Comparison of ENCODE assay signal across 27 cellular contexts in the genomic region with DNA sequence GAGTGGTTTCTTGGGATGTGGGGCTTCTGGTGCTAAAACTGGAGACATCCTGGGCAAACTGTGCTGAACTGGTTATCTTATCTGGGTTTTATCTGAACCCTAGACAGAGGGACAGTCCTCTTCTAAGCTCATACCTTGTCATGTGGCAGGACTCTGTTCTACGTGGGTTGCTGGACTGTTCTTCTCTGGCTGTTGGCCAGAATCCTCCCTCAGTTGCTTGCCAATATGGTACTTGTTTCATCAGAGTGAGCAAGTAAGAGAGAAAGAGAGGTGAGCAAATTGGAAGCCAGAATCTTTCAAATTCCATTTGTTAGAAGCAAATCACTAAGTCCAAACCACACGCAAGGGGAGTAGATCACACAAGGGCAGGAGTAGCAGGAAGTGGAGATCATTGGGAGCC.
"Had no signal": no experiment of that assay in that cellular context is flagged by ENCODE, and none has a peak within 500 bp of the region (broad histone marks: within the 10 kb centered on the region; RNA-seq: fewer than 3 reads in every experiment).

No MANE protein-coding gene starts in this region.

- H3K27ac ChIP-seq: ascending aorta, brain microvascular endothelial cell, esophagus muscularis mucosa, left ventricle myocardium inferior, pancreas, psoas muscle, upper lobe of left lung, vagina had no signal

- H3K27me3 Mint-ChIP-seq: activated CD4-positive, alpha-beta memory T cell treated with anti-CD3 and anti-CD28 coated beads, Interleukin-2, amount 10 ng/mL, durations not matched to agents 7 days and 5 days; activated CD4-positive, alpha-beta T cell treated with anti-CD3 and anti-CD28 coated beads, Interleukin-2, amount 10 ng/mL, durations not matched to agents 7 days and 5 days; activated naive CD8-positive, alpha-beta T cell treated with anti-CD3 and anti-CD28 coated beads, Interleukin-2, amount 10 ng/mL, durations not matched to agents 7 days and 5 days; stimulated activated naive CD8-positive, alpha-beta T cell treated with anti-CD3 and anti-CD28 coated beads, Interleukin-15, Interleukin-2, amounts not matched to agents 100 ng/mL and 50 ng/mL, for 24 hours had no signal

- H3K9me3 ChIP-seq: esophagus muscularis mucosa, mucosa of descending colon, pancreas, psoas muscle, sigmoid colon, upper lobe of left lung, vagina had no signal

- H3K9me3 Mint-ChIP-seq: activated CD4-positive, alpha-beta memory T cell treated with anti-CD3 and anti-CD28 coated beads, Interleukin-2, amount 10 ng/mL, durations not matched to agents 7 days and 5 days; dendritic cell treated with granulocyte-macrophage colony-stimulating factor and Interleukin-4, amounts not matched to agents 40 ng/mL and 50 ng/mL, for 4 days; stimulated activated effector memory CD8-positive, alpha-beta T cell treated with anti-CD3 and anti-CD28 coated beads, Interleukin-12 subunit alpha, Interleukin-12 subunit beta, amount 100 ng/mL, for 72 hours; stimulated activated naive CD8-positive, alpha-beta T cell treated with anti-CD3 and anti-CD28 coated beads, Interleukin-15, Interleukin-2, amounts not matched to agents 100 ng/mL and 50 ng/mL, for 24 hours had no signal

- H3K36me3 Mint-ChIP-seq: stimulated activated effector memory CD8-positive, alpha-beta T cell treated with anti-CD3 and anti-CD28 coated beads, Interleukin-12 subunit alpha, Interleukin-12 subunit beta, amount 100 ng/mL, for 72 hours had no signal

- DNase-seq: activated CD4-positive, alpha-beta memory T cell treated with anti-CD3 and anti-CD28 coated beads, Interleukin-2, amount 10 ng/mL, durations not matched to agents 7 days and 5 days; activated CD4-positive, alpha-beta T cell treated with anti-CD3 and anti-CD28 coated beads, Interleukin-2, amount 10 ng/mL, durations not matched to agents 7 days and 5 days; activated CD4-positive, CD25-positive, alpha-beta regulatory T cell treated with anti-CD3 and anti-CD28 coated beads, Interleukin-2, amount 50 U/mL, for 72 hours; activated naive CD4-positive, alpha-beta T cell treated with Interleukin-2 at 50 U/mL for 16 hours; activated naive CD8-positive, alpha-beta T cell treated with anti-CD3 and anti-CD28 coated beads, Interleukin-2, amount 10 ng/mL, durations not matched to agents 7 days and 5 days; activated T-cell treated with anti-CD3 and anti-CD28 coated beads, Interleukin-2, amount 50 U/mL, for 48 hours; brain microvascular endothelial cell; central memory CD4-positive, alpha-beta T cell; left ventricle myocardium inferior; mucosa of descending colon; nephron progenitor cell; pancreas; psoas muscle; sigmoid colon; small intestine; stimulated activated CD4-positive, alpha-beta T cell treated with anti-CD3 and anti-CD28 coated beads, Interleukin-4, amount 100 ng/mL, for 24 hours; SW 1271; T-helper 9 cell; upper lobe of left lung had no signal

- H3K36me3 ChIP-seq: ascending aorta, brain microvascular endothelial cell, esophagus muscularis mucosa, left ventricle myocardium inferior, pancreas, sigmoid colon, upper lobe of left lung, vagina had no signal

- H3K27ac Mint-ChIP-seq: activated CD4-positive, alpha-beta memory T cell treated with anti-CD3 and anti-CD28 coated beads, Interleukin-2, amount 10 ng/mL, durations not matched to agents 7 days and 5 days; activated CD4-positive, alpha-beta T cell treated with anti-CD3 and anti-CD28 coated beads, Interleukin-2, amount 10 ng/mL, durations not matched to agents 7 days and 5 days; activated naive CD8-positive, alpha-beta T cell treated with anti-CD3 and anti-CD28 coated beads, Interleukin-2, amount 10 ng/mL, durations not matched to agents 7 days and 5 days; dendritic cell treated with granulocyte-macrophage colony-stimulating factor and Interleukin-4, amounts not matched to agents 40 ng/mL and 50 ng/mL, for 4 days; nephron progenitor cell; stimulated activated effector memory CD8-positive, alpha-beta T cell treated with anti-CD3 and anti-CD28 coated beads, Interleukin-12 subunit alpha, Interleukin-12 subunit beta, amount 100 ng/mL, for 72 hours; stimulated activated naive CD8-positive, alpha-beta T cell treated with anti-CD3 and anti-CD28 coated beads, Interleukin-15, Interleukin-2, amounts not matched to agents 100 ng/mL and 50 ng/mL, for 24 hours; T-helper 1 cell treated with Interleukin-12 subunit alpha and Interleukin-12 subunit beta and Interleukin-4 antibody, amounts not matched to agents 30 μg/mL and 1 μg/mL, for 36 hours had no signal

- H3K27me3 ChIP-seq: ascending aorta, brain microvascular endothelial cell, esophagus muscularis mucosa, pancreas, sigmoid colon, upper lobe of left lung, vagina had no signal

- ATAC-seq: mucosa of descending colon; pancreas; psoas muscle; stimulated activated effector memory CD8-positive, alpha-beta T cell treated with anti-CD3 and anti-CD28 coated beads, Interleukin-12 subunit alpha, Interleukin-12 subunit beta, amount 100 ng/mL, for 72 hours had no signal

- H3K4me3 ChIP-seq: ascending aorta, esophagus muscularis mucosa, left ventricle myocardium inferior, lung, mucosa of descending colon, pancreas, psoas muscle, sigmoid colon, upper lobe of left lung, vagina had no signal

- H3K4me1 ChIP-seq: psoas muscle had no signal

- H3K4me3 Mint-ChIP-seq: activated CD4-positive, alpha-beta memory T cell treated with anti-CD3 and anti-CD28 coated beads, Interleukin-2, amount 10 ng/mL, durations not matched to agents 7 days and 5 days; activated CD4-positive, alpha-beta T cell treated with anti-CD3 and anti-CD28 coated beads, Interleukin-2, amount 10 ng/mL, durations not matched to agents 7 days and 5 days; activated naive CD8-positive, alpha-beta T cell treated with anti-CD3 and anti-CD28 coated beads, Interleukin-2, amount 10 ng/mL, durations not matched to agents 7 days and 5 days; dendritic cell treated with granulocyte-macrophage colony-stimulating factor and Interleukin-4, amounts not matched to agents 40 ng/mL and 50 ng/mL, for 4 days; nephron progenitor cell; stimulated activated effector memory CD8-positive, alpha-beta T cell treated with anti-CD3 and anti-CD28 coated beads, Interleukin-12 subunit alpha, Interleukin-12 subunit beta, amount 100 ng/mL, for 72 hours; stimulated activated naive CD8-positive, alpha-beta T cell treated with anti-CD3 and anti-CD28 coated beads, Interleukin-15, Interleukin-2, amounts not matched to agents 100 ng/mL and 50 ng/mL, for 24 hours; T-helper 1 cell treated with Interleukin-12 subunit alpha and Interleukin-12 subunit beta and Interleukin-4 antibody, amounts not matched to agents 30 μg/mL and 1 μg/mL, for 36 hours had no signal
